8 cellular contexts compared by ENCODE assay signal in the genomic region with DNA sequence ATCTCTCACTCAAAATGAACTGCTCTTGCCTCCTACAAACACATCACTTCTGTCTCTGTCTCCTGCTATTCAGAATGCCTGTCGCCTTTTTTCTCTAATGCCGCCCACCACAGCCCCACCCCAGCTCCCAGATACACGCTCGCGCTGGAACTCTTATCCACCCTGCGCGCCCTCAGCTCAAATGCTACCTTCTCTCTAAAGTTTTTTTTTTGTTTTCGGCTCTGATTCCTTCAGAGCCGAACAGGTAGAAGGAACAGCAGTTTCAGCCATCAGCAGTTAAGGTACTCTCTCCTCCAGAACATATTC. TPM values are rescaled to one million over a fixed set of nuclear protein-coding genes. Genes with fewer than 3 reads are reported as not detected.
DNase-seq lines count a peak whose midpoint lies in the region; ATAC-seq and TF ChIP-seq lines count a peak whose summit lies in the region.

No MANE protein-coding gene starts in this region.

- H3K4me1 ChIP-seq in left ventricle myocardium inferior = peaks cover 48% of the 10 kb centered on the region

- ATAC-seq in Right ventricle myocardium inferior = peak; percentile 10
- no peak for ATAC-seq in activated CD4-positive, CD25-positive, alpha-beta regulatory T cell treated with anti-CD3 and anti-CD28 coated beads, Interleukin-2, amount 50 U/mL, for 24 hours
- no peak for ATAC-seq in HG02610 (IDR thresholded peaks at IDR 0.05; ENCODE audit: unreplicated experiment)

- no peaks in the 10 kb centered on the region for H3K36me3 ChIP-seq in left ventricle myocardium inferior

- H3K4me3 ChIP-seq in left ventricle myocardium inferior = peak overlapping the region; percentile 76
- H3K4me3 ChIP-seq in skin epidermis = peak overlapping the region; percentile 60 to 83 (median 66)

- DNase-seq in Right ventricle myocardium inferior (ENCODE audit: missing footprints) (no peak), cardiac septum (ENCODE audit: low spot score) (no peak), left ventricle myocardium inferior (no peak), HT-29 (ENCODE audit: low spot score) (no peak)
- peak; percentile 72 for DNase-seq in activated effector memory CD4-positive, alpha-beta T cell treated with anti-CD3 and anti-CD28 coated beads, Interleukin-2, amount 50 U/mL, for 16 hours

- intact Hi-C loops in Right ventricle myocardium inferior (cut with DNase I) (loop anchor here (5.0 kb wide), 1 partner anchor 67 kb away; no protein-coding TSS in a partner anchor), cardiac septum (cut with DNase I) (loop anchor here (2.0 to 5.0 kb wide), 2 partner anchors 62 to 104 kb away; no protein-coding TSS in a partner anchor), left ventricle myocardium inferior (cut with micrococcal nuclease) (no loop called here)

- H3K27ac ChIP-seq in left ventricle myocardium inferior (replicated peaks) = peak overlapping the region; percentile 94
- peak overlapping the region; percentile 56 to 95 (median 89) for H3K27ac ChIP-seq in skin epidermis

- H3K9me3 ChIP-seq in left ventricle myocardium inferior (replicated peaks) = no peaks in the 10 kb centered on the region

- TF ChIP-seq CTCF in left ventricle myocardium inferior (IDR thresholded peaks at IDR 0.05; ENCODE audit: borderline replicate concordance) = no peak

- no peaks in the 10 kb centered on the region for H3K27me3 ChIP-seq in left ventricle myocardium inferior (ENCODE audit: low read depth)

RNA-seq across cellular contexts. Expression of a gene that starts 3.9 kb away (rescaled TPM):
- 23.8 TPM for total RNA-seq in Right ventricle myocardium inferior
- total RNA-seq in cardiac septum = 27.3 TPM
- total RNA-seq in left ventricle myocardium inferior = 20.6 TPM
- total RNA-seq in HT-29 (2014; rRNA removed; shearing (Covaris generic)) = 4.8 and 11.5 TPM in 2 replicates
